In the genomic region with DNA sequence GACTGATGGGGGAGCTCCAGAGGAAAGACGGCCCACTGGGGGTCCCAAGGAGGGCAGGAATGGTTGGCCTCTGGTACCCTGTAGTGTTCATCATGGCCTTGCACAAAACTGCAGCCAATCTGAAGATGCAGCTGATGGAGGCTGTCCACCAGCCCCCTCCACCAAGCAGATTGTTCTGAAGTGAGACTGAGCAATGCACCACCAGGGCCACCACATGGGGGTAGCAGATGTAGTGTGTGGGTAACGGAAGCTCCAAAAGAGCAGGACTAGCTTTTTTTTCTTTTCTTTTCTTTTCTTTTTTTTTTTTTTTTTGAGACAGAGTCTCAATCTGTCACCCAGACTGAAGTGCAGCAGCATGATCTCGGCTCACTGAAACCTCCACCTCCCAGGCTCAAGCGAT, we compare ENCODE assay signal across 15 cellular contexts.
DNase-seq lines count a peak whose midpoint lies in the region; ATAC-seq and TF ChIP-seq lines count a peak whose summit lies in the region.
"Had no signal": no experiment of that assay in that cellular context is flagged by ENCODE, and none has a peak within 500 bp of the region (broad histone marks: within the 10 kb centered on the region; RNA-seq: fewer than 3 reads in every experiment).

No MANE protein-coding gene starts in this region.

- H3K4me1 ChIP-seq in HEK293 (ENCODE audit: control insufficient read depth, insufficient read depth, low read length) (peaks cover 42% of the 10 kb centered on the region), endodermal cell (ENCODE audit: control insufficient read depth, insufficient read depth, low read length) (peaks cover 2% of the 10 kb centered on the region)

- no peak overlapping the region for H3K4me3 Mint-ChIP-seq in endodermal cell
- no peak overlapping the region for H3K4me3 Mint-ChIP-seq in activated CD8-positive, alpha-beta T cell treated with anti-CD3 and anti-CD28 coated beads for 36 hours
- H3K4me3 Mint-ChIP-seq: CD4-positive, alpha-beta T cell; GM23338; HFFc6 had no signal

- 96 to 100% methylated on average over 3 to 4 of the region's 4 CpGs for WGBS in endodermal cell (ENCODE audit: insufficient coverage in 1 of 2, insufficient read length in 1 of 2), 2 experiments

- no peak overlapping the region for H3K27ac Mint-ChIP-seq in endodermal cell
- no peak overlapping the region for H3K27ac Mint-ChIP-seq in activated CD8-positive, alpha-beta T cell treated with anti-CD3 and anti-CD28 coated beads for 36 hours
- H3K27ac Mint-ChIP-seq: CD4-positive, alpha-beta T cell; GM23338; HFFc6 had no signal

- H3K9me3 ChIP-seq in HEK293 (ENCODE audit: control insufficient read depth, insufficient read depth, low read depth, low read length) (no peaks in the 10 kb centered on the region), endodermal cell (ENCODE audit: control insufficient read depth, low read length) (no peaks in the 10 kb centered on the region)
- H3K9me3 ChIP-seq: BE2C, Caco-2 had no signal

- H3K27ac ChIP-seq in HEK293 (ENCODE audit: extremely low read depth, low read depth, low read length), result no peak overlapping the region
- no peak overlapping the region for H3K27ac ChIP-seq in endodermal cell (ENCODE audit: low read depth, low read length)
- H3K27ac ChIP-seq in brain microvascular endothelial cell, result no peak overlapping the region

- H3K4me3 ChIP-seq in HEK293 (ENCODE audit: low read depth, low read length), result no peak overlapping the region
- H3K4me3 ChIP-seq in endodermal cell (ENCODE audit: low read length), result peak overlapping the region; percentile 27
- H3K4me3 ChIP-seq in brain microvascular endothelial cell (ENCODE audit: low read depth, low read length), result no peak overlapping the region
- H3K4me3 ChIP-seq: GM23338 had no signal

- CTCF ChIA-PET in HEK293 (lab: Yijun Ruan, JAX), result interaction anchor here (0.6 kb wide), 2 partner anchors 210 to 256 kb away, joined by 3 read pairs; no protein-coding TSS in a partner anchor
- CTCF ChIA-PET in activated CD8-positive, alpha-beta T cell treated with anti-CD3 and anti-CD28 coated beads for 36 hours (lab: Charles Lee), result interaction anchor here (0.9 kb wide), 1 partner anchor 54 kb away, joined by 3 read pairs; no protein-coding TSS in a partner anchor

- TF ChIP-seq CTCF in HEK293 (tag by site-specific recombination; IDR thresholded peaks at IDR 0.05) (peak; percentile 67; the same call in 1 of the 2 replicates), endodermal cell (conservative IDR thresholded peaks at IDR 0.05) (no peak), brain microvascular endothelial cell (IDR thresholded peaks at IDR 0.05; ENCODE audit: low read depth, low read length, missing control alignments) (no peak)
- TF ChIP-seq CTCF in activated CD8-positive, alpha-beta T cell treated with anti-CD3 and anti-CD28 coated beads for 36 hours (IDR thresholded peaks at IDR 0.05), result no peak

- H3K27me3 ChIP-seq in endodermal cell (ENCODE audit: control insufficient read depth, insufficient read depth, low read length, poor library complexity, severe bottlenecking), result peaks cover 6% of the 10 kb centered on the region
- H3K27me3 ChIP-seq in brain microvascular endothelial cell (replicated peaks), result no peaks in the 10 kb centered on the region
- H3K27me3 ChIP-seq: BE2C had no signal

- POLR2A ChIA-PET in HEK293 (lab: Yijun Ruan, JAX), result interaction anchor here (3.1 kb wide), 1 partner anchor 181 kb away, joined by 23 read pairs; a partner anchor contains a TSS
- POLR2A ChIA-PET in activated CD8-positive, alpha-beta T cell treated with anti-CD3 and anti-CD28 coated beads for 36 hours (lab: Charles Lee), result no interaction called here

- DNase-seq in Ammon's horn (ENCODE audit: low spot score) (peak; percentile 18), RPMI8226 (peak; percentile 66), endodermal cell (no peak), brain microvascular endothelial cell (no peak)
- DNase-seq in activated CD8-positive, alpha-beta T cell treated with anti-CD3 and anti-CD28 coated beads for 36 hours, result no peak
- DNase-seq: BE2C; Caco-2; CD4-positive, alpha-beta T cell; DMS79 treated with DMSO at 0.1 percent for 48 hours; GF-D8; HCEC 1CT; HFFc6 had no signal

- H3K36me3 ChIP-seq in HEK293 (ENCODE audit: control insufficient read depth in 2 of 2, insufficient read depth in 1 of 2, low read length in 2 of 2) (no peaks in the 10 kb centered on the region), endodermal cell (ENCODE audit: control insufficient read depth, insufficient read depth, low read length) (no peaks in the 10 kb centered on the region), brain microvascular endothelial cell (replicated peaks) (no peaks in the 10 kb centered on the region)
- H3K36me3 ChIP-seq: BE2C had no signal

- H3K9ac ChIP-seq in endodermal cell (ENCODE audit: extremely low read depth, low read length, poor library complexity, severe bottlenecking), result no peak overlapping the region

- no peak for ATAC-seq in HG03520 (IDR thresholded peaks at IDR 0.05; ENCODE audit: unreplicated experiment)
- no peak for ATAC-seq in activated CD8-positive, alpha-beta T cell treated with anti-CD3 and anti-CD28 coated beads for 36 hours
- ATAC-seq: GM23338 had no signal

- no peaks in the 10 kb centered on the region for H3K36me3 Mint-ChIP-seq in endodermal cell (ENCODE audit: low read depth)
- no peaks in the 10 kb centered on the region for H3K36me3 Mint-ChIP-seq in activated CD8-positive, alpha-beta T cell treated with anti-CD3 and anti-CD28 coated beads for 36 hours (ENCODE audit: low read depth)

- no peaks in the 10 kb centered on the region for H3K9me3 Mint-ChIP-seq in endodermal cell
- H3K9me3 Mint-ChIP-seq in activated CD8-positive, alpha-beta T cell treated with anti-CD3 and anti-CD28 coated beads for 36 hours, result no peaks in the 10 kb centered on the region
- H3K9me3 Mint-ChIP-seq: GM23338, HFFc6 had no signal

- in situ Hi-C loops in brain microvascular endothelial cell (cut with HindIII; ENCODE audit: low pct_ligation_motif_present, low sequenced_read_pairs), result no loop called here

- intact Hi-C loops in activated CD8-positive, alpha-beta T cell treated with anti-CD3 and anti-CD28 coated beads for 36 hours (cut with micrococcal nuclease), result no loop called here

- H3K4me1 Mint-ChIP-seq in endodermal cell, result peaks cover 33% of the 10 kb centered on the region
- H3K4me1 Mint-ChIP-seq in activated CD8-positive, alpha-beta T cell treated with anti-CD3 and anti-CD28 coated beads for 36 hours (ENCODE audit: low read depth), result no peaks in the 10 kb centered on the region

- H3K27me3 Mint-ChIP-seq in endodermal cell (ENCODE audit: insufficient read depth), result no peaks in the 10 kb centered on the region
- H3K27me3 Mint-ChIP-seq in activated CD8-positive, alpha-beta T cell treated with anti-CD3 and anti-CD28 coated beads for 36 hours, result no peaks in the 10 kb centered on the region
- H3K27me3 Mint-ChIP-seq: CD4-positive, alpha-beta T cell had no signal

TF ChIP-seq in HEK293, 187 proteins besides CTCF, POLR2A, EP300 and RAD21:
- TF ChIP-seq ZSCAN30 (tag by site-specific recombination; IDR thresholded peaks at IDR 0.05) (no peak), GLIS2 (tag by site-specific recombination; IDR thresholded peaks at IDR 0.05) (peak; percentile 55; the same call in 1 of the 2 replicates)
- TF ChIP-seq, protein P1, sequence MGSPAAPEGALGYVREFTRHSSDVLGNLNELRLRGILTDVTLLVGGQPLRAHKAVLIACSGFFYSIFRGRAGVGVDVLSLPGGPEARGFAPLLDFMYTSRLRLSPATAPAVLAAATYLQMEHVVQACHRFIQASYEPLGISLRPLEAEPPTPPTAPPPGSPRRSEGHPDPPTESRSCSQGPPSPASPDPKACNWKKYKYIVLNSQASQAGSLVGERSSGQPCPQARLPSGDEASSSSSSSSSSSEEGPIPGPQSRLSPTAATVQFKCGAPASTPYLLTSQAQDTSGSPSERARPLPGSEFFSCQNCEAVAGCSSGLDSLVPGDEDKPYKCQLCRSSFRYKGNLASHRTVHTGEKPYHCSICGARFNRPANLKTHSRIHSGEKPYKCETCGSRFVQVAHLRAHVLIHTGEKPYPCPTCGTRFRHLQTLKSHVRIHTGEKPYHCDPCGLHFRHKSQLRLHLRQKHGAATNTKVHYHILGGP (tag by site-specific recombination; IDR thresholded peaks at IDR 0.05), result no peak
- TF ChIP-seq, protein P2, sequence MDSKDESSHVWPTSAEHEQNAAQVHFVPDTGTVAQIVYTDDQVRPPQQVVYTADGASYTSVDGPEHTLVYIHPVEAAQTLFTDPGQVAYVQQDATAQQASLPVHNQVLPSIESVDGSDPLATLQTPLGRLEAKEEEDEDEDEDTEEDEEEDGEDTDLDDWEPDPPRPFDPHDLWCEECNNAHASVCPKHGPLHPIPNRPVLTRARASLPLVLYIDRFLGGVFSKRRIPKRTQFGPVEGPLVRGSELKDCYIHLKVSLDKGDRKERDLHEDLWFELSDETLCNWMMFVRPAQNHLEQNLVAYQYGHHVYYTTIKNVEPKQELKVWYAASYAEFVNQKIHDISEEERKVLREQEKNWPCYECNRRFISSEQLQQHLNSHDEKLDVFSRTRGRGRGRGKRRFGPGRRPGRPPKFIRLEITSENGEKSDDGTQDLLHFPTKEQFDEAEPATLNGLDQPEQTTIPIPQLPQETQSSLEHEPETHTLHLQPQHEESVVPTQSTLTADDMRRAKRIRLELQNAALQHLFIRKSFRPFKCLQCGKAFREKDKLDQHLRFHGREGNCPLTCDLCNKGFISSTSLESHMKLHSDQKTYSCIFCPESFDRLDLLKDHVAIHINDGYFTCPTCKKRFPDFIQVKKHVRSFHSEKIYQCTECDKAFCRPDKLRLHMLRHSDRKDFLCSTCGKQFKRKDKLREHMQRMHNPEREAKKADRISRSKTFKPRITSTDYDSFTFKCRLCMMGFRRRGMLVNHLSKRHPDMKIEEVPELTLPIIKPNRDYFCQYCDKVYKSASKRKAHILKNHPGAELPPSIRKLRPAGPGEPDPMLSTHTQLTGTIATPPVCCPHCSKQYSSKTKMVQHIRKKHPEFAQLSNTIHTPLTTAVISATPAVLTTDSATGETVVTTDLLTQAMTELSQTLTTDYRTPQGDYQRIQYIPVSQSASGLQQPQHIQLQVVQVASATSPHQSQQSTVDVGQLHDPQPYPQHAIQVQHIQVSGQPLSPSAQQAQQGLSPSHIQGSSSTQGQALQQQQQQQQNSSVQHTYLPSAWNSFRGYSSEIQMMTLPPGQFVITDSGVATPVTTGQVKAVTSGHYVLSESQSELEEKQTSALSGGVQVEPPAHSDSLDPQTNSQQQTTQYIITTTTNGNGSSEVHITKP (tag by site-specific recombination; IDR thresholded peaks at IDR 0.05), result peak; percentile 44; the same call in 1 of the 2 replicates

Comparison
In these comparisons a context has a peak if more than half of its experiments do, and no peak if none do; other contexts are left out.
1. DNase-seq: peak in Ammon's horn (single experiment) and RPMI8226 (single experiment); none in endodermal cell (single experiment), brain microvascular endothelial cell (single experiment) and activated CD8-positive, alpha-beta T cell treated with anti-CD3 and anti-CD28 coated beads for 36 hours (single experiment).